Comparison of ENCODE assay signal across 8 cellular contexts in genomic region chr11:2930705-2931415, GRCh38. TPM values are rescaled to one million over a fixed set of nuclear protein-coding genes. Genes with fewer than 3 reads are reported as not detected.
A peak's percentile ranks its signal among the peaks of the same experiment; 100 is the strongest.
DNase-seq lines count a peak whose midpoint lies in the region; ATAC-seq, FAIRE-seq and TF ChIP-seq lines count a peak whose summit lies in the region.

No MANE protein-coding gene starts in this region.

- peaks cover 8% of the 10 kb centered on the region for H3K4me1 Mint-ChIP-seq in endodermal cell

- H3K79me2 ChIP-seq in Karpas-422 (ENCODE audit: low read length) = no peaks in the 10 kb centered on the region

- H3K4me3 Mint-ChIP-seq in endodermal cell = peak overlapping the region; percentile 50

- H4K20me1 ChIP-seq in Karpas-422 (ENCODE audit: insufficient read depth, low read depth, low read length) = 0 out of 2 replicates have a peak, but pooled peaks cover 6% of the 10 kb centered on the region

- no peaks in the 10 kb centered on the region for H3K36me3 Mint-ChIP-seq in endodermal cell (ENCODE audit: low read depth)

- intact Hi-C loops in upper lobe of right lung (cut with DNase I) = no loop called here

- H3K27ac ChIP-seq in Karpas-422 (ENCODE audit: low read length) (no peak overlapping the region), endodermal cell (ENCODE audit: low read depth, low read length) (no peak overlapping the region), upper lobe of right lung (peak overlapping the region; percentile 62)

- H3K4me1 ChIP-seq in Karpas-422 (ENCODE audit: low read length) (no peaks in the 10 kb centered on the region), endodermal cell (ENCODE audit: control insufficient read depth, insufficient read depth, low read length) (no peaks in the 10 kb centered on the region), upper lobe of right lung (peaks cover 18% of the 10 kb centered on the region)

- peak; percentile 24 for FAIRE-seq in GM18507 (lab: Jason Lieb, UNC)

- WGBS in endodermal cell (ENCODE audit: insufficient coverage in 1 of 2, insufficient read length in 1 of 2), 2 experiments = 41 to 77% methylated on average over 10 to 21 of the region's 21 CpGs

- peak; percentile 23; the same call in 1 of the 2 replicates for TF ChIP-seq CTCF in WI38 (IDR thresholded peaks at IDR 0.05; ENCODE audit: low read depth, low read length)
- TF ChIP-seq CTCF in endodermal cell (conservative IDR thresholded peaks at IDR 0.05) = peak; percentile 92
- peak; percentile 65 for TF ChIP-seq CTCF in upper lobe of right lung (IDR thresholded peaks at IDR 0.05)

- peaks cover 38% of the 10 kb centered on the region for H3K27me3 Mint-ChIP-seq in endodermal cell (ENCODE audit: insufficient read depth)

- peak overlapping the region; percentile 87 for H3K27ac Mint-ChIP-seq in endodermal cell

- no peaks in the 10 kb centered on the region for H3K9me3 Mint-ChIP-seq in endodermal cell

- H3K36me3 ChIP-seq in Karpas-422 (ENCODE audit: insufficient read depth, low read length) (no peaks in the 10 kb centered on the region), endodermal cell (ENCODE audit: control insufficient read depth, insufficient read depth, low read length) (no peaks in the 10 kb centered on the region), upper lobe of right lung (no peaks in the 10 kb centered on the region)

- H3K9me3 ChIP-seq in Karpas-422 (ENCODE audit: low read length) (no peaks in the 10 kb centered on the region), endodermal cell (ENCODE audit: control insufficient read depth, low read length) (no peaks in the 10 kb centered on the region), upper lobe of right lung (no peaks in the 10 kb centered on the region)

- H3K9me2 ChIP-seq in Karpas-422 (replicated peaks; ENCODE audit: insufficient read depth, low read length) = no peaks in the 10 kb centered on the region

- H3K27me3 ChIP-seq in Karpas-422 (ENCODE audit: low read length) = no peaks in the 10 kb centered on the region
- peaks cover 33% of the 10 kb centered on the region for H3K27me3 ChIP-seq in endodermal cell (ENCODE audit: control insufficient read depth, insufficient read depth, low read length, poor library complexity, severe bottlenecking)
- H3K27me3 ChIP-seq in upper lobe of right lung = peaks cover 14% of the 10 kb centered on the region

- H2AFZ ChIP-seq in Karpas-422 (ENCODE audit: low read length) = no peak overlapping the region

- H3K9ac ChIP-seq in Karpas-422 (ENCODE audit: low read length) = no peak overlapping the region
- peak overlapping the region; percentile 38 for H3K9ac ChIP-seq in endodermal cell (ENCODE audit: extremely low read depth, low read length, poor library complexity, severe bottlenecking)

- H3K4me2 ChIP-seq in Karpas-422 (ENCODE audit: low read depth, low read length, poor library complexity, severe bottlenecking) = no peak overlapping the region

- ATAC-seq in upper lobe of right lung (peak; percentile 79), GM18498 (IDR thresholded peaks at IDR 0.05; ENCODE audit: unreplicated experiment) (no peak)

- H3K4me3 ChIP-seq in Karpas-422 (ENCODE audit: low read length) = no peak overlapping the region
- H3K4me3 ChIP-seq in WI38 (ENCODE audit: low read depth, low read length) = peak overlapping the region; percentile 55
- H3K4me3 ChIP-seq in endodermal cell (ENCODE audit: low read length) = peak overlapping the region; percentile 71
- H3K4me3 ChIP-seq in upper lobe of right lung = peak overlapping the region; percentile 64

- DNase-seq in AG08395 (ENCODE audit: low spot score) = peak; percentile 33
- DNase-seq in GM18507 (ENCODE audit: extremely low spot score, insufficient read length, low read depth) = peak; percentile 48
- DNase-seq in Karpas-422 = peak; percentile 79
- DNase-seq in endodermal cell = peak; percentile 98
- DNase-seq in mucosa of gallbladder (ENCODE audit: low spot score) = peak; percentile 74
- peak; percentile 94 for DNase-seq in upper lobe of right lung

RNA-seq across cellular contexts. Expression of gene PHLDA2, which starts 1.6 kb away (rescaled TPM):
- 0.25 TPM in 1 of 2 replicates, not detected in the other for total RNA-seq in Karpas-422 (2014; rRNA removed; shearing (Covaris generic); ENCODE audit: low replicate concordance)
- total RNA-seq in endodermal cell = 1 to 10 TPM; 3.0 to 5.1 TPM
- 4.5 TPM for polyA plus RNA-seq in endodermal cell (2013, experiment 1 of 2)
- polyA plus RNA-seq in endodermal cell (2013, experiment 2 of 2) = 5.4 TPM
- 38.7 TPM for total RNA-seq in mucosa of gallbladder
- 15.5 TPM for total RNA-seq in upper lobe of right lung

RNA-seq across cellular contexts. Expression of gene CDKN1C, which starts 45.3 kb away (rescaled TPM):
- not detected in 2 replicates for total RNA-seq in Karpas-422 (2014; rRNA removed; shearing (Covaris generic); ENCODE audit: low replicate concordance)
- 10 to 100 TPM; 37.6 to 60.9 TPM for total RNA-seq in endodermal cell
- 174 TPM for polyA plus RNA-seq in endodermal cell (2013, experiment 1 of 2)
- 148 TPM for polyA plus RNA-seq in endodermal cell (2013, experiment 2 of 2)
- total RNA-seq in mucosa of gallbladder = 59.4 TPM
- total RNA-seq in upper lobe of right lung = 42.1 TPM

Comparison
In these comparisons a context has a peak if more than half of its experiments do, and no peak if none do; other contexts are left out.
1. DNase-seq: peak in every context shown above with its lines; median percentile 98 in endodermal cell; 94 in upper lobe of right lung; 79 in Karpas-422; 74 in mucosa of gallbladder; 48 in GM18507; 33 in AG08395.
2. CTCF ChIP-seq: peak in every context shown above with its lines; median percentile 92 in endodermal cell; 65 in upper lobe of right lung; 23 in WI38.
3. RNA of gene CDKN1C, which starts 45.3 kb away (total RNA-seq): 37.6 to 60.9 TPM in endodermal cell, 59.4 TPM in mucosa of gallbladder (single experiment) and 42.1 TPM in upper lobe of right lung (single experiment); not detected in Karpas-422; every median in the first group is over 10 times any median in the second.